ENCODE assay signal across 12 cellular contexts in genomic region chr7:45028920-45029344, GRCh38. TPM values are rescaled to one million over a fixed set of nuclear protein-coding genes. Genes with fewer than 3 reads are reported as not detected.
DNase-seq lines count a peak whose midpoint lies in the region; ATAC-seq and TF ChIP-seq lines count a peak whose summit lies in the region.
"Had no signal": no experiment of that assay in that cellular context is flagged by ENCODE, and none has a peak within 500 bp of the region (broad histone marks: within the 10 kb centered on the region; RNA-seq: fewer than 3 reads in every experiment).

No MANE protein-coding gene starts in this region.

- peak overlapping the region; percentile 85 for H3K27ac Mint-ChIP-seq in activated T-cell treated with anti-CD3 and anti-CD28 coated beads, Interleukin-2, amount 50 U/mL, for 72 hours
- peak overlapping the region; percentile 89 to 99 (median 92) for H3K27ac Mint-ChIP-seq in immature natural killer cell

- no peaks in the 10 kb centered on the region for H3K27me3 Mint-ChIP-seq in activated T-cell treated with anti-CD3 and anti-CD28 coated beads, Interleukin-2, amount 50 U/mL, for 72 hours (ENCODE audit: low read depth)
- peaks cover 2 to 6% (median 3%) of the 10 kb centered on the region in 3 donors for H3K27me3 Mint-ChIP-seq in immature natural killer cell (ENCODE audit: low read depth in 3 of 3)

- H3K36me3 ChIP-seq in subcutaneous abdominal adipose tissue (ENCODE audit: control insufficient read depth in 5 of 5, insufficient read depth in 5 of 5, low read length in 5 of 5), result peaks cover 0 to 18% (median 15%) of the 10 kb centered on the region in 5 donors

- peak overlapping the region in 3 of 5 donors; percentile 23 to 61 (median 57) for H3K4me3 ChIP-seq in subcutaneous abdominal adipose tissue (ENCODE audit: low read depth in 1 of 5, low read length in 5 of 5)

- H3K4me3 Mint-ChIP-seq in activated T-cell treated with anti-CD3 and anti-CD28 coated beads, Interleukin-2, amount 50 U/mL, for 72 hours, result peak overlapping the region; percentile 81 to 86
- peak overlapping the region; percentile 90 to 99 (median 93) for H3K4me3 Mint-ChIP-seq in immature natural killer cell

- no peaks in the 10 kb centered on the region for H3K27me3 ChIP-seq in subcutaneous abdominal adipose tissue (ENCODE audit: control insufficient read depth in 5 of 5, insufficient read depth in 4 of 5, low read length in 5 of 5)

- H3K27ac ChIP-seq in RWPE1, result peak overlapping the region; percentile 76; the same call in 1 of the 2 replicates
- no peak overlapping the region for H3K27ac ChIP-seq in subcutaneous abdominal adipose tissue (ENCODE audit: low read depth, low read length)

- TF ChIP-seq CTCF in RWPE1 (conservative IDR thresholded peaks at IDR 0.05; ENCODE audit: low read depth), result no peak

- H3K9ac ChIP-seq in subcutaneous abdominal adipose tissue (ENCODE audit: low read length in 5 of 5), result peak overlapping the region in 1 of 5 donors; percentile 56

- H3K4me1 Mint-ChIP-seq in activated T-cell treated with anti-CD3 and anti-CD28 coated beads, Interleukin-2, amount 50 U/mL, for 72 hours (ENCODE audit: low read depth), result peaks cover 88% of the 10 kb centered on the region
- peaks cover 78 to 88% of the 10 kb centered on the region in 2 donors for H3K4me1 Mint-ChIP-seq in immature natural killer cell

- H3K9me3 ChIP-seq in subcutaneous abdominal adipose tissue (ENCODE audit: control insufficient read depth in 5 of 5, low read length in 5 of 5), result peaks cover 0 to 5% (median 0%) of the 10 kb centered on the region in 5 donors

- peaks cover 20 to 40% of the 10 kb centered on the region in 2 donors for H3K36me3 Mint-ChIP-seq in activated T-cell treated with anti-CD3 and anti-CD28 coated beads, Interleukin-2, amount 50 U/mL, for 72 hours (ENCODE audit: insufficient read depth in 2 of 2)
- H3K36me3 Mint-ChIP-seq in immature natural killer cell, result peaks cover 4 to 9% (median 7%) of the 10 kb centered on the region in 3 donors

- POLR2A ChIA-PET in RWPE1 (lab: Yijun Ruan, JAX; ENCODE audit: low non-redundant PET), result interaction anchor here (0.6 kb wide), 1 partner anchor 31 kb away, joined by 4 read pairs; no protein-coding TSS in a partner anchor

- ATAC-seq in activated T-cell treated with anti-CD3 and anti-CD28 coated beads, Interleukin-2, amount 50 U/mL, for 72 hours (replicated peaks in 1 of 2), result peak in 1 of 2 donors; percentile 5
- ATAC-seq in HG02642 (IDR thresholded peaks at IDR 0.05; ENCODE audit: poor library complexity, unreplicated experiment) (no peak), GM21825 (IDR thresholded peaks at IDR 0.05; ENCODE audit: unreplicated experiment) (no peak)
- ATAC-seq: sciatic nerve had no signal

- H3K4me1 ChIP-seq in subcutaneous abdominal adipose tissue (ENCODE audit: control insufficient read depth in 5 of 5, insufficient read depth in 5 of 5, low read length in 5 of 5), result peaks cover 4 to 25% (median 10%) of the 10 kb centered on the region in 5 donors

- DNase-seq in activated T-cell treated with anti-CD3 and anti-CD28 coated beads, Interleukin-2, amount 50 U/mL, for 72 hours, result no peak
- no peak for DNase-seq in activated T-cell treated with anti-CD3 and anti-CD28 coated beads, Interleukin-2, amount 50 U/mL, for 1 hour
- DNase-seq in RWPE1 (ENCODE audit: low spot score) (no peak), immature natural killer cell (no peak), NCI-H2171 treated with DMSO at 0.1 percent for 48 hours (lab: John Stamatoyannopoulos, UW) (no peak)
- DNase-seq: activated effector memory CD4-positive, alpha-beta T cell treated with Interleukin-2 at 50 U/mL for 16 hours; central memory CD4-positive, alpha-beta T cell had no signal

- H3K9me3 Mint-ChIP-seq in activated T-cell treated with anti-CD3 and anti-CD28 coated beads, Interleukin-2, amount 50 U/mL, for 72 hours, result no peaks in the 10 kb centered on the region
- H3K9me3 Mint-ChIP-seq in immature natural killer cell, result no peaks in the 10 kb centered on the region

- CTCF ChIA-PET in RWPE1 (lab: Yijun Ruan, JAX), result interaction anchor here (0.6 kb wide), 1 partner anchor 39 kb away, joined by 3 read pairs; no protein-coding TSS in a partner anchor

RNA-seq across cellular contexts. Expression of gene CCM2, which starts 28.9 kb away (rescaled TPM):
- total RNA-seq in activated T-cell treated with anti-CD3 and anti-CD28 coated beads, Interleukin-2, amount 50 U/mL, for 72 hours, result 100 to 1,000 TPM in 1 of 2 donors, 10 to 100 TPM in 1; 94.2 to 109 TPM
- polyA plus RNA-seq in immature natural killer cell, result 100 to 1,000 TPM in 2 of 3 donors, 10 to 100 TPM in 1; 60.4 to 120 (median 103) TPM

RNA-seq across cellular contexts. Expression of gene MYO1G, which starts 50.1 kb away (rescaled TPM):
- total RNA-seq in activated T-cell treated with anti-CD3 and anti-CD28 coated beads, Interleukin-2, amount 50 U/mL, for 72 hours, result 100 to 1,000 TPM; 595 to 606 TPM
- 100 to 1,000 TPM; 139 to 261 (median 139) TPM for polyA plus RNA-seq in immature natural killer cell
- total RNA-seq: RPMI7951 had no signal

RNA-seq across cellular contexts. Expression of gene NACAD, which starts 59.8 kb away (rescaled TPM):
- under 1 TPM; 0.36 to 0.76 TPM for total RNA-seq in activated T-cell treated with anti-CD3 and anti-CD28 coated beads, Interleukin-2, amount 50 U/mL, for 72 hours
- under 1 TPM in 2 of 3 donors, not detected in 1; 0.26 to 0.65 TPM for polyA plus RNA-seq in immature natural killer cell
